2 cellular contexts compared by ENCODE assay signal in genomic region chr16:84563316-84563715, GRCh38.
TF ChIP-seq lines count a peak whose summit lies in the region.

No MANE protein-coding gene starts in this region.

TF ChIP-seq in HepG2, 621 proteins besides CTCF, POLR2A, EP300 and RAD21:
- peak; percentile 36; the same call in 1 of the 2 replicates for TF ChIP-seq ZKSCAN1 (IDR thresholded peaks at IDR 0.05; ENCODE audit: low read length)
- TF ChIP-seq ZNF878 (CRISPR knock-in tag; IDR thresholded peaks at IDR 0.05) = no peak
- no peak for TF ChIP-seq SETDB1 (CRISPR knock-in tag; IDR thresholded peaks at IDR 0.05; ENCODE audit: borderline replicate concordance)

TF ChIP-seq in WTC11, 78 proteins besides CTCF, POLR2A, EP300 and RAD21:
- no peak for TF ChIP-seq USF2 (CRISPR knock-in tag; IDR thresholded peaks at IDR 0.05)
- no peak for TF ChIP-seq CREM (CRISPR knock-in tag; IDR thresholded peaks at IDR 0.05)
- TF ChIP-seq TEAD1 (CRISPR knock-in tag; IDR thresholded peaks at IDR 0.05) = no peak
- no peak for TF ChIP-seq CDX4 (CRISPR knock-in tag; IDR thresholded peaks at IDR 0.05; ENCODE audit: borderline replicate concordance)
- TF ChIP-seq PRDM15 (CRISPR knock-in tag; IDR thresholded peaks at IDR 0.05) = no peak
- TF ChIP-seq FOXP1 (CRISPR knock-in tag; IDR thresholded peaks at IDR 0.05; ENCODE audit: borderline replicate concordance) = no peak
- no peak for TF ChIP-seq ELF4 (CRISPR knock-in tag; IDR thresholded peaks at IDR 0.05; ENCODE audit: low read depth)
- no peak for TF ChIP-seq CBFB (CRISPR knock-in tag; IDR thresholded peaks at IDR 0.05; ENCODE audit: low read depth)
